28 cellular contexts compared by ENCODE assay signal in the genomic region with DNA sequence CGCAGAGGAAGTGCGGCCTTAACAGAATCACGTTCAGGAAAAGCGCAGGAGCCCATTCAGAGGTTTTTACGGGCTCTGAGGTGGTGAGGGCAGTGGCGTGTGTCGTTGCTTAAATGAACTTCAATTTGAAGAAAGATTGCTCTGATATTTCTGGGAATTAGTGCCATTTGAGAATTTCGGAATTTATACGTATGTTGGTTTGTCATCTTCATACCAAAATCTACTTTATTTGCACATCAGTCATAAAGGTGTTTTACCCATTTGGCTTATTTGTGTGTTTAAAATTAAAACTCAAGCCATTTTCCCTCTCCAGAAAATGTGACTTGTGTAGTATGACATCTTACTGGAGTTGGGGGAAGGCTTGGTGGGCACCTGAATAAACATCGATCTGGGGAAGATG.
"Had no signal": no experiment of that assay in that cellular context is flagged by ENCODE, and none has a peak within 500 bp of the region (broad histone marks: within the 10 kb centered on the region; RNA-seq: fewer than 3 reads in every experiment).

No MANE protein-coding gene starts in this region.

- H3K4me3 Mint-ChIP-seq: activated CD4-positive, alpha-beta memory T cell treated with anti-CD3 and anti-CD28 coated beads, Interleukin-2, amount 10 ng/mL, durations not matched to agents 7 days and 5 days; activated CD4-positive, alpha-beta T cell treated with anti-CD3 and anti-CD28 coated beads, Interleukin-2, amount 10 ng/mL, durations not matched to agents 7 days and 5 days; activated naive CD8-positive, alpha-beta T cell; activated T-cell treated with anti-CD3 and anti-CD28 coated beads, Interleukin-2, amount 50 U/mL, for 24 hours; activated T-cell treated with anti-CD3 and anti-CD28 coated beads, Interleukin-2, amount 50 U/mL, for 72 hours; brain had no signal

- H3K4me3 ChIP-seq: ascending aorta, breast epithelium, cardiac muscle cell had no signal

- ATAC-seq: activated T-cell treated with anti-CD3 and anti-CD28 coated beads, Interleukin-2, amount 50 U/mL, for 72 hours had no signal

- FAIRE-seq: colon, endometrium, frontal cortex had no signal

- H3K27me3 ChIP-seq: ascending aorta, breast epithelium, cardiac muscle cell had no signal

- H3K4me1 ChIP-seq: breast epithelium had no signal

- DNase-seq: activated CD4-positive, alpha-beta memory T cell treated with anti-CD3 and anti-CD28 coated beads, Interleukin-2, amount 10 ng/mL, durations not matched to agents 7 days and 5 days; activated CD4-positive, alpha-beta T cell treated with anti-CD3 and anti-CD28 coated beads for 1 hour; activated CD4-positive, alpha-beta T cell treated with anti-CD3 and anti-CD28 coated beads for 4 hours; activated CD4-positive, alpha-beta T cell treated with anti-CD3 and anti-CD28 coated beads, Interleukin-2, amount 10 ng/mL, durations not matched to agents 7 days and 5 days; activated CD4-positive, alpha-beta T cell treated with anti-CD3 and anti-CD28 coated beads, Interleukin-2, amount 50 U/mL, for 4 hours; activated CD8-positive, alpha-beta memory T cell treated with anti-CD3 and anti-CD28 coated beads, Interleukin-2, amount 50 U/mL, for 48 hours; activated effector memory CD4-positive, alpha-beta T cell treated with Interleukin-2 at 50 U/mL for 16 hours; activated gamma-delta T cell treated with Interleukin-2 at 50 U/mL for 16 hours; activated naive CD4-positive, alpha-beta T cell treated with anti-CD3 and anti-CD28 coated beads, Interleukin-2, amount 50 U/mL, for 16 hours; activated naive CD4-positive, alpha-beta T cell treated with Interleukin-2 at 50 U/mL for 16 hours; activated T-cell treated with anti-CD3 and anti-CD28 coated beads for 4 hours; activated T-cell treated with anti-CD3 and anti-CD28 coated beads, Interleukin-2, amount 50 U/mL, for 24 hours; activated T-cell treated with anti-CD3 and anti-CD28 coated beads, Interleukin-2, amount 50 U/mL, for 72 hours; central memory CD4-positive, alpha-beta T cell; cortex of kidney; dermis blood vessel endothelial cell; effector CD4-positive, alpha-beta T cell; foreskin fibroblast; T-helper 2 cell had no signal

- H3K27me3 Mint-ChIP-seq: activated CD4-positive, alpha-beta memory T cell treated with anti-CD3 and anti-CD28 coated beads, Interleukin-2, amount 10 ng/mL, durations not matched to agents 7 days and 5 days; activated CD4-positive, alpha-beta T cell treated with anti-CD3 and anti-CD28 coated beads, Interleukin-2, amount 10 ng/mL, durations not matched to agents 7 days and 5 days; activated naive CD8-positive, alpha-beta T cell; activated T-cell treated with anti-CD3 and anti-CD28 coated beads, Interleukin-2, amount 50 U/mL, for 24 hours; brain had no signal

- H3K27ac ChIP-seq: ascending aorta, breast epithelium, cardiac muscle cell, epithelial cell of prostate had no signal

- H3K9me3 ChIP-seq: ascending aorta, breast epithelium had no signal

- H3K9me3 Mint-ChIP-seq: activated CD4-positive, alpha-beta memory T cell treated with anti-CD3 and anti-CD28 coated beads, Interleukin-2, amount 10 ng/mL, durations not matched to agents 7 days and 5 days; activated CD4-positive, alpha-beta T cell treated with anti-CD3 and anti-CD28 coated beads, Interleukin-2, amount 10 ng/mL, durations not matched to agents 7 days and 5 days; activated T-cell treated with anti-CD3 and anti-CD28 coated beads, Interleukin-2, amount 50 U/mL, for 24 hours; activated T-cell treated with anti-CD3 and anti-CD28 coated beads, Interleukin-2, amount 50 U/mL, for 72 hours had no signal

- H3K36me3 ChIP-seq: ascending aorta, breast epithelium, cardiac muscle cell had no signal

- H3K27ac Mint-ChIP-seq: activated CD4-positive, alpha-beta memory T cell treated with anti-CD3 and anti-CD28 coated beads, Interleukin-2, amount 10 ng/mL, durations not matched to agents 7 days and 5 days; activated CD4-positive, alpha-beta T cell treated with anti-CD3 and anti-CD28 coated beads, Interleukin-2, amount 10 ng/mL, durations not matched to agents 7 days and 5 days; activated naive CD8-positive, alpha-beta T cell; activated T-cell treated with anti-CD3 and anti-CD28 coated beads, Interleukin-2, amount 50 U/mL, for 24 hours; activated T-cell treated with anti-CD3 and anti-CD28 coated beads, Interleukin-2, amount 50 U/mL, for 72 hours had no signal
